In genomic region chr1:214513394-214513793, GRCh38 we compare ENCODE assay signal across 20 cellular contexts.
"Had no signal": no experiment of that assay in that cellular context is flagged by ENCODE, and none has a peak within 500 bp of the region (broad histone marks: within the 10 kb centered on the region; RNA-seq: fewer than 3 reads in every experiment).

No MANE protein-coding gene starts in this region.

- H3K36me3 Mint-ChIP-seq: naive thymus-derived CD8-positive, alpha-beta T cell had no signal

- ATAC-seq: activated naive CD8-positive, alpha-beta T cell treated with anti-CD3 and anti-CD28 coated beads, Interleukin-2, amount 50 U/mL, for 24 hours; esophagus mucosa; left lung; naive thymus-derived CD8-positive, alpha-beta T cell; right cardiac atrium; stimulated activated naive CD8-positive, alpha-beta T cell treated with anti-CD3 and anti-CD28 coated beads, Interleukin-15, Interleukin-2, amounts not matched to agents 100 U/mL and 50 U/mL, for 24 hours had no signal

- H3K9me3 ChIP-seq: ascending aorta, neutrophil, upper lobe of left lung had no signal

- H3K9me3 Mint-ChIP-seq: activated naive CD4-positive, alpha-beta T cell treated with anti-CD3 and anti-CD28 coated beads for 36 hours; activated naive CD8-positive, alpha-beta T cell treated with anti-CD3 and anti-CD28 coated beads, Interleukin-2, amount 50 U/mL, for 24 hours; naive thymus-derived CD8-positive, alpha-beta T cell had no signal

- H3K27me3 Mint-ChIP-seq: progenitor cell of endocrine pancreas had no signal

- H3K27ac ChIP-seq: ascending aorta, dorsolateral prefrontal cortex, left lung, neutrophil, upper lobe of left lung had no signal

- H3K27ac Mint-ChIP-seq: activated naive CD4-positive, alpha-beta T cell treated with anti-CD3 and anti-CD28 coated beads for 36 hours; activated naive CD8-positive, alpha-beta T cell treated with anti-CD3 and anti-CD28 coated beads, Interleukin-2, amount 50 U/mL, for 24 hours; activated T-helper 2 cell treated with anti-CD3 and anti-CD28 coated beads, Interferon-gamma antibody, Interleukin-2, Interleukin-4, amounts not matched to agents 10 μg/mL and 5 μg/mL and 100 μg/mL, durations not matched to agents 14 hours and 24 hours and 36 hours; naive thymus-derived CD8-positive, alpha-beta T cell; progenitor cell of endocrine pancreas had no signal

- H3K4me1 ChIP-seq: ascending aorta had no signal

- H3K36me3 ChIP-seq: ascending aorta, left lung, neutrophil, upper lobe of left lung had no signal

- H3K27me3 ChIP-seq: ascending aorta, dorsolateral prefrontal cortex, left lung, upper lobe of left lung had no signal

- DNase-seq: activated CD4-positive, alpha-beta T cell treated with anti-CD3 and anti-CD28 coated beads for 1 hour; activated CD4-positive, alpha-beta T cell treated with anti-CD3 and anti-CD28 coated beads, Interleukin-2, amount 50 U/mL, for 48 hours; activated naive CD4-positive, alpha-beta T cell treated with anti-CD3 and anti-CD28 coated beads for 36 hours; activated naive CD8-positive, alpha-beta T cell treated with anti-CD3 and anti-CD28 coated beads, Interleukin-2, amount 50 U/mL, for 24 hours; activated T-cell treated with anti-CD3 and anti-CD28 coated beads, Interleukin-2, amount 50 U/mL, for 1 hour; dorsolateral prefrontal cortex; kidney; left lung; naive thymus-derived CD8-positive, alpha-beta T cell; right cardiac atrium; small intestine; stimulated activated CD4-positive, alpha-beta T cell treated with anti-CD3 and anti-CD28 coated beads, Interleukin-4, amount 100 ng/mL, for 4 hours; stimulated activated naive CD8-positive, alpha-beta T cell treated with anti-CD3 and anti-CD28 coated beads, Interleukin-15, Interleukin-2, amounts not matched to agents 100 U/mL and 50 U/mL, for 24 hours; T-helper 9 cell; upper lobe of left lung had no signal

- H3K4me3 Mint-ChIP-seq: activated naive CD4-positive, alpha-beta T cell treated with anti-CD3 and anti-CD28 coated beads for 36 hours; activated naive CD8-positive, alpha-beta T cell treated with anti-CD3 and anti-CD28 coated beads, Interleukin-2, amount 50 U/mL, for 24 hours; naive thymus-derived CD8-positive, alpha-beta T cell had no signal

- H3K4me3 ChIP-seq: ascending aorta, dorsolateral prefrontal cortex, left lung, upper lobe of left lung had no signal

- H3K4me1 Mint-ChIP-seq: activated naive CD8-positive, alpha-beta T cell treated with anti-CD3 and anti-CD28 coated beads, Interleukin-2, amount 50 U/mL, for 24 hours had no signal
